1 cellular context compared by ENCODE assay signal in the genomic region with DNA sequence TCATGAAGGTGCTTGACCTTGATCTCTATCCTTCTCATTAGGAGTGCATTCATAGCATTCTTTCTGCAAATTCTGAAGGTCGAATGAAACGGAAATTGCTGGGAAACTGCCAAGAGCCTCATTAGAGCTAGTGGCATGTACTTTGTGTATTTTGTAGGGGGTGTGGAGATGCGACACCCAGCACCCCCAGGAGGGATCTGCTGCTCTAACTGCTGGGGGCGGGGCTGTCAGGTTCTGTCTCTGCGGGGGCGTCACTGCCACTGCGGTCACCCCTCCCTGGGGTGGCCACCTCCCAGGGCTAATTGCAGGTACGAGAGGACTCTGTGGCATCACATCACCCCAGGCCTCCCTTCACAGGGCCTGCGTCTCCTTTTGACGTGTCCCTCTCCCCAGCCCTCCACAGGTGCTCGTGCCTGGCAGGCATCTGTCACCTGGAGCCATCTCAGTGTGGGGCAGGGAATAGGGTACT.
TF ChIP-seq lines count a peak whose summit lies in the region.

No MANE protein-coding gene starts in this region.

TF ChIP-seq in HepG2, 621 proteins besides CTCF, POLR2A, EP300 and RAD21 (continues in another document):
- TF ChIP-seq, protein P1, sequence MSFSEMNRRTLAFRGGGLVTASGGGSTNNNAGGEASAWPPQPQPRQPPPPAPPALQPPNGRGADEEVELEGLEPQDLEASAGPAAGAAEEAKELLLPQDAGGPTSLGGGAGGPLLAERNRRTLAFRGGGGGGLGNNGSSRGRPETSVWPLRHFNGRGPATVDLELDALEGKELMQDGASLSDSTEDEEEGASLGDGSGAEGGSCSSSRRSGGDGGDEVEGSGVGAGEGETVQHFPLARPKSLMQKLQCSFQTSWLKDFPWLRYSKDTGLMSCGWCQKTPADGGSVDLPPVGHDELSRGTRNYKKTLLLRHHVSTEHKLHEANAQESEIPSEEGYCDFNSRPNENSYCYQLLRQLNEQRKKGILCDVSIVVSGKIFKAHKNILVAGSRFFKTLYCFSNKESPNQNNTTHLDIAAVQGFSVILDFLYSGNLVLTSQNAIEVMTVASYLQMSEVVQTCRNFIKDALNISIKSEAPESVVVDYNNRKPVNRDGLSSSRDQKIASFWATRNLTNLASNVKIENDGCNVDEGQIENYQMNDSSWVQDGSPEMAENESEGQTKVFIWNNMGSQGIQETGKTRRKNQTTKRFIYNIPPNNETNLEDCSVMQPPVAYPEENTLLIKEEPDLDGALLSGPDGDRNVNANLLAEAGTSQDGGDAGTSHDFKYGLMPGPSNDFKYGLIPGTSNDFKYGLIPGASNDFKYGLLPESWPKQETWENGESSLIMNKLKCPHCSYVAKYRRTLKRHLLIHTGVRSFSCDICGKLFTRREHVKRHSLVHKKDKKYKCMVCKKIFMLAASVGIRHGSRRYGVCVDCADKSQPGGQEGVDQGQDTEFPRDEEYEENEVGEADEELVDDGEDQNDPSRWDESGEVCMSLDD (CRISPR knock-in tag; IDR thresholded peaks at IDR 0.05; ENCODE audit: borderline replicate concordance): no peak
- TF ChIP-seq ZBTB25 (CRISPR knock-in tag; IDR thresholded peaks at IDR 0.05) (no peak), ZNF616 (CRISPR knock-in tag; IDR thresholded peaks at IDR 0.05; ENCODE audit: low read depth) (0 out of 2 replicates have a peak, but pooled peaks have one; percentile 47), ZFP37 (CRISPR knock-in tag; IDR thresholded peaks at IDR 0.05; ENCODE audit: borderline replicate concordance) (no peak), ZNF687 (CRISPR knock-in tag; IDR thresholded peaks at IDR 0.05) (peak; percentile 70), HNRNPL (IDR thresholded peaks at IDR 0.05; ENCODE audit: low read depth, low read length) (no peak), ZNF674 (CRISPR knock-in tag; IDR thresholded peaks at IDR 0.05; ENCODE audit: low read depth) (no peak), ZNF660 (CRISPR knock-in tag; IDR thresholded peaks at IDR 0.05; ENCODE audit: borderline replicate concordance, low read depth) (no peak), NKX3-1 (CRISPR knock-in tag; IDR thresholded peaks at IDR 0.05) (no peak), PCBP1 (IDR thresholded peaks at IDR 0.05; ENCODE audit: borderline replicate concordance, low read depth, low read length) (no peak), TEAD3 (CRISPR knock-in tag; optimal IDR thresholded peaks at IDR 0.05; ENCODE audit: borderline replicate concordance) (peak; percentile 98), SRSF1 (optimal IDR thresholded peaks at IDR 0.05; ENCODE audit: low read depth, low read length) (peak; percentile 26), BCL6 (CRISPR knock-in tag; IDR thresholded peaks at IDR 0.05) (peak; percentile 22; the same call in 1 of the 2 replicates), ERF (CRISPR knock-in tag; IDR thresholded peaks at IDR 0.05) (no peak), ZBTB20 (CRISPR knock-in tag; IDR thresholded peaks at IDR 0.05; ENCODE audit: borderline replicate concordance, low read depth) (0 out of 2 replicates have a peak, but pooled peaks have one; percentile 44), ZNF263 (CRISPR knock-in tag; IDR thresholded peaks at IDR 0.05) (no peak), POLR2AphosphoS2 (IDR thresholded peaks at IDR 0.05; ENCODE audit: low read depth, low read length) (no peak), PHB2 (IDR thresholded peaks at IDR 0.05; ENCODE audit: partially characterized antibody) (no peak), ZNF501 (CRISPR knock-in tag; IDR thresholded peaks at IDR 0.05) (peak; percentile 45), ZNF879 (CRISPR knock-in tag; IDR thresholded peaks at IDR 0.05) (0 out of 2 replicates have a peak, but pooled peaks have one; percentile 40), ZFP62 (CRISPR knock-in tag; IDR thresholded peaks at IDR 0.05) (no peak), MZF1 (CRISPR knock-in tag; IDR thresholded peaks at IDR 0.05; ENCODE audit: borderline replicate concordance) (no peak), YEATS4 (CRISPR knock-in tag; IDR thresholded peaks at IDR 0.05; ENCODE audit: borderline replicate concordance) (no peak), ZNF446 (CRISPR knock-in tag; IDR thresholded peaks at IDR 0.05) (no peak), CBX1 (IDR thresholded peaks at IDR 0.05; ENCODE audit: low read depth) (no peak), MIER3 (CRISPR knock-in tag; IDR thresholded peaks at IDR 0.05; ENCODE audit: borderline replicate concordance) (no peak), SIN3A (IDR thresholded peaks at IDR 0.05; ENCODE audit: borderline replicate concordance, low read depth, low read length) (no peak), REPIN1 (CRISPR knock-in tag; IDR thresholded peaks at IDR 0.05; ENCODE audit: borderline replicate concordance, low read depth) (peak; percentile 33; the same call in 1 of the 2 replicates), MBD4 (IDR thresholded peaks at IDR 0.05; ENCODE audit: borderline replicate concordance, low read length) (no peak), HOXA3 (CRISPR knock-in tag; IDR thresholded peaks at IDR 0.05) (peak; percentile 52; the same call in 1 of the 2 replicates), TOE1 (CRISPR knock-in tag; IDR thresholded peaks at IDR 0.05) (no peak), DPF2 (CRISPR knock-in tag; IDR thresholded peaks at IDR 0.05; ENCODE audit: borderline replicate concordance, low read depth) (0 out of 2 replicates have a peak, but pooled peaks have one; percentile 38), ZNF484 (CRISPR knock-in tag; IDR thresholded peaks at IDR 0.05; ENCODE audit: borderline replicate concordance, low read depth) (no peak), ZNF609 (CRISPR knock-in tag; IDR thresholded peaks at IDR 0.05; ENCODE audit: borderline replicate concordance) (0 out of 2 replicates have a peak, but pooled peaks have one; percentile 45), ZSCAN9 (CRISPR knock-in tag; IDR thresholded peaks at IDR 0.05; ENCODE audit: borderline replicate concordance) (no peak), NCOA2 (CRISPR knock-in tag; IDR thresholded peaks at IDR 0.05) (peak; percentile 70; the same call in 1 of the 2 replicates), TAF15 (IDR thresholded peaks at IDR 0.05; ENCODE audit: low read depth, low read length, poor library complexity, severe bottlenecking) (no peak), RXRB (CRISPR knock-in tag; IDR thresholded peaks at IDR 0.05; ENCODE audit: borderline replicate concordance) (peak; percentile 41; the same call in 1 of the 2 replicates), SRF (IDR thresholded peaks at IDR 0.05; ENCODE audit: low read depth, low read length) (no peak), HDAC1 (CRISPR knock-in tag; IDR thresholded peaks at IDR 0.05) (0 out of 2 replicates have a peak, but pooled peaks have one; percentile 31), MYC (CRISPR knock-in tag; IDR thresholded peaks at IDR 0.05; ENCODE audit: borderline replicate concordance) (no peak), SP1 (IDR thresholded peaks at IDR 0.05) (no peak), SP1 (CRISPR knock-in tag; IDR thresholded peaks at IDR 0.05) (no peak)
- TF ChIP-seq, protein P2, sequence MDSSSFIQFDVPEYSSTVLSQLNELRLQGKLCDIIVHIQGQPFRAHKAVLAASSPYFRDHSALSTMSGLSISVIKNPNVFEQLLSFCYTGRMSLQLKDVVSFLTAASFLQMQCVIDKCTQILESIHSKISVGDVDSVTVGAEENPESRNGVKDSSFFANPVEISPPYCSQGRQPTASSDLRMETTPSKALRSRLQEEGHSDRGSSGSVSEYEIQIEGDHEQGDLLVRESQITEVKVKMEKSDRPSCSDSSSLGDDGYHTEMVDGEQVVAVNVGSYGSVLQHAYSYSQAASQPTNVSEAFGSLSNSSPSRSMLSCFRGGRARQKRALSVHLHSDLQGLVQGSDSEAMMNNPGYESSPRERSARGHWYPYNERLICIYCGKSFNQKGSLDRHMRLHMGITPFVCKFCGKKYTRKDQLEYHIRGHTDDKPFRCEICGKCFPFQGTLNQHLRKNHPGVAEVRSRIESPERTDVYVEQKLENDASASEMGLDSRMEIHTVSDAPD (CRISPR knock-in tag; IDR thresholded peaks at IDR 0.05): no peak
- TF ChIP-seq, protein P3, sequence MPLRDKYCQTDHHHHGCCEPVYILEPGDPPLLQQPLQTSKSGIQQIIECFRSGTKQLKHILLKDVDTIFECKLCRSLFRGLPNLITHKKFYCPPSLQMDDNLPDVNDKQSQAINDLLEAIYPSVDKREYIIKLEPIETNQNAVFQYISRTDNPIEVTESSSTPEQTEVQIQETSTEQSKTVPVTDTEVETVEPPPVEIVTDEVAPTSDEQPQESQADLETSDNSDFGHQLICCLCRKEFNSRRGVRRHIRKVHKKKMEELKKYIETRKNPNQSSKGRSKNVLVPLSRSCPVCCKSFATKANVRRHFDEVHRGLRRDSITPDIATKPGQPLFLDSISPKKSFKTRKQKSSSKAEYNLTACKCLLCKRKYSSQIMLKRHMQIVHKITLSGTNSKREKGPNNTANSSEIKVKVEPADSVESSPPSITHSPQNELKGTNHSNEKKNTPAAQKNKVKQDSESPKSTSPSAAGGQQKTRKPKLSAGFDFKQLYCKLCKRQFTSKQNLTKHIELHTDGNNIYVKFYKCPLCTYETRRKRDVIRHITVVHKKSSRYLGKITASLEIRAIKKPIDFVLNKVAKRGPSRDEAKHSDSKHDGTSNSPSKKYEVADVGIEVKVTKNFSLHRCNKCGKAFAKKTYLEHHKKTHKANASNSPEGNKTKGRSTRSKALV (CRISPR knock-in tag; IDR thresholded peaks at IDR 0.05): no peak
- TF ChIP-seq, protein P4, sequence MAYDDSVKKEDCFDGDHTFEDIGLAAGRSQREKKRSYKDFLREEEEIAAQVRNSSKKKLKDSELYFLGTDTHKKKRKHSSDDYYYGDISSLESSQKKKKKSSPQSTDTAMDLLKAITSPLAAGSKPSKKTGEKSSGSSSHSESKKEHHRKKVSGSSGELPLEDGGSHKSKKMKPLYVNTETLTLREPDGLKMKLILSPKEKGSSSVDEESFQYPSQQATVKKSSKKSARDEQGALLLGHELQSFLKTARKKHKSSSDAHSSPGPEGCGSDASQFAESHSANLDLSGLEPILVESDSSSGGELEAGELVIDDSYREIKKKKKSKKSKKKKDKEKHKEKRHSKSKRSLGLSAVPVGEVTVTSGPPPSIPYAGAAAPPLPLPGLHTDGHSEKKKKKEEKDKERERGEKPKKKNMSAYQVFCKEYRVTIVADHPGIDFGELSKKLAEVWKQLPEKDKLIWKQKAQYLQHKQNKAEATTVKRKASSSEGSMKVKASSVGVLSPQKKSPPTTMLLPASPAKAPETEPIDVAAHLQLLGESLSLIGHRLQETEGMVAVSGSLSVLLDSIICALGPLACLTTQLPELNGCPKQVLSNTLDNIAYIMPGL (CRISPR knock-in tag; IDR thresholded peaks at IDR 0.05; ENCODE audit: borderline replicate concordance in 1 of 2, low read depth in 1 of 2): no peak
